Comparison of ENCODE assay signal across 8 cellular contexts in the genomic region with DNA sequence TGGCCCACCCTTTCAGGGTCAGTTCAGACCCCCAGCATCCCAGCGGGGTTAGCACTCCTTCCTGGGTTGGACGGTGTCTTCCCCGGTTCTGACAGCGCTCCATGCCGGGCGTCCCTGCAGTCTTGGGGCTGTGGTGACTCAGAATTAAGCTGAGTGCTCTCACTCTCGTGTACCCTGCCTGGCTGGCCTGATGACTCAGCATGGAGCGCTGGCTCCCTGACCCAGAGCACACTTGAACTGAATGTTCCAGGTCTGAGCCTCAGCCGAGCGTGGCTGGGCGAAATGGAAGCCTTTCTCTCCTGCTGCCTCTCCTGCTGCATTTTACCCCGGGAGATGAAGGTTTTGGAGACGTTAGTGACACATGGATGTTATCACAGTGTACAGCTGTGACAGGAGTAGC. TPM values are rescaled to one million over a fixed set of nuclear protein-coding genes. Genes with fewer than 3 reads are reported as not detected.
DNase-seq lines count a peak whose midpoint lies in the region; ATAC-seq, FAIRE-seq and TF ChIP-seq lines count a peak whose summit lies in the region.

No MANE protein-coding gene starts in this region.

- intact Hi-C loops in CD14-positive monocyte (cut with micrococcal nuclease) = no loop called here

- H3K9me3 Mint-ChIP-seq in brain = no peaks in the 10 kb centered on the region
- no peaks in the 10 kb centered on the region for H3K9me3 Mint-ChIP-seq in CD14-positive monocyte

- no peak for ATAC-seq in GM18868 (IDR thresholded peaks at IDR 0.05; ENCODE audit: unreplicated experiment)

- H3K27me3 Mint-ChIP-seq in brain (no peaks in the 10 kb centered on the region), CD14-positive monocyte (ENCODE audit: low read depth in 3 of 3) (peaks cover 13 to 16% (median 13%) of the 10 kb centered on the region in 3 donors)

- peak overlapping the region; percentile 35 to 98 (median 87) for H3K27ac Mint-ChIP-seq in brain
- no peak overlapping the region for H3K27ac Mint-ChIP-seq in CD14-positive monocyte

- DNase-seq in AG08396 (ENCODE audit: low spot score) = peak; percentile 89
- peak; percentile 65 for DNase-seq in HTR-8/SVneo (ENCODE audit: insufficient read length, low spot score)
- DNase-seq in iris pigment epithelial cell (ENCODE audit: low read depth) = peak; percentile 97
- DNase-seq in stimulated activated CD4-positive, alpha-beta T cell treated with anti-CD3 and anti-CD28 coated beads, Interleukin-4, amount 100 ng/mL, for 24 hours = peak; percentile 25
- DNase-seq in CD14-positive monocyte (ENCODE audit: low spot score) = no peak
- no peak for DNase-seq in OCI-M2 (lab: John Stamatoyannopoulos, UW; ENCODE audit: unreplicated experiment)

- H3K4me3 Mint-ChIP-seq in brain (peak overlapping the region; percentile 20 to 65 (median 50)), CD14-positive monocyte (no peak overlapping the region)

- TF ChIP-seq CTCF in brain (conservative IDR thresholded peaks at IDR 0.05) = no peak
- TF ChIP-seq CTCF in CD14-positive monocyte (IDR thresholded peaks at IDR 0.05) = no peak

- FAIRE-seq in HTR-8/SVneo (lab: Jason Lieb, UNC) = peak; percentile 20

- H3K4me1 Mint-ChIP-seq in brain (peaks cover 63% of the 10 kb centered on the region), CD14-positive monocyte (peaks cover 19% of the 10 kb centered on the region)

- peaks cover 32% of the 10 kb centered on the region for H3K36me3 Mint-ChIP-seq in brain
- peaks cover 20 to 21% of the 10 kb centered on the region in 2 donors for H3K36me3 Mint-ChIP-seq in CD14-positive monocyte

RNA-seq across cellular contexts. Expression of a gene that starts 7.1 kb away (rescaled TPM):
- polyA plus RNA-seq in brain (ENCODE audit: insufficient read depth, low read depth, low replicate concordance) = 20.6 TPM
- polyA plus RNA-seq in CD14-positive monocyte = 1 to 10 TPM; 1.0 to 2.8 TPM

Comparison
In these comparisons a context has a peak if more than half of its experiments do, and no peak if none do; other contexts are left out.
1. DNase-seq: peak in AG08396 (single experiment), HTR-8/SVneo (single experiment), iris pigment epithelial cell (single experiment) and stimulated activated CD4-positive, alpha-beta T cell treated with anti-CD3 and anti-CD28 coated beads, Interleukin-4, amount 100 ng/mL, for 24 hours (single experiment); none in CD14-positive monocyte (single experiment) and OCI-M2 (single experiment).
2. H3K27ac Mint-ChIP-seq: peak in brain (5 of 5); none in CD14-positive monocyte (0 of 7).
3. H3K4me3 Mint-ChIP-seq: peak in brain (5 of 5); none in CD14-positive monocyte (0 of 2).